ENCODE assay signal across 2 cellular contexts in genomic region chr2:25077792-25078170, GRCh38.
TF ChIP-seq lines count a peak whose summit lies in the region.

No MANE protein-coding gene starts in this region.

TF ChIP-seq in IMR-90, 13 proteins besides CTCF, POLR2A, EP300 and RAD21:
- TF ChIP-seq RCOR1 (IDR thresholded peaks at IDR 0.05; ENCODE audit: insufficient replicate concordance, low read length) (no peak), MAFK (IDR thresholded peaks at IDR 0.05; ENCODE audit: low read depth, low read length) (no peak), CEBPB (IDR thresholded peaks at IDR 0.05; ENCODE audit: low read depth, low read length) (no peak), SMC3 (IDR thresholded peaks at IDR 0.05; ENCODE audit: low read depth, low read length) (no peak), USF2 (IDR thresholded peaks at IDR 0.05; ENCODE audit: low read depth, low read length) (no peak), ELK1 (IDR thresholded peaks at IDR 0.05; ENCODE audit: borderline replicate concordance, low read depth, low read length) (no peak), RFX5 (IDR thresholded peaks at IDR 0.05; ENCODE audit: low read depth, low read length) (no peak), MXI1 (IDR thresholded peaks at IDR 0.05; ENCODE audit: borderline replicate concordance, low read depth, low read length) (no peak), BHLHE40 (IDR thresholded peaks at IDR 0.05; ENCODE audit: low read depth, low read length) (no peak), CHD1 (IDR thresholded peaks at IDR 0.05; ENCODE audit: low read depth, low read length) (no peak), FOS (IDR thresholded peaks at IDR 0.05; ENCODE audit: low read depth, low read length) (no peak), NFE2L2 (IDR thresholded peaks at IDR 0.05; ENCODE audit: low read depth, low read length) (no peak), MAZ (IDR thresholded peaks at IDR 0.05; ENCODE audit: borderline replicate concordance, low read depth, low read length) (no peak)

TF ChIP-seq in endothelial cell of umbilical vein, 7 proteins besides CTCF, POLR2A, EP300 and RAD21:
- no peak for TF ChIP-seq MYC (IDR thresholded peaks at IDR 0.05; ENCODE audit: low read depth, low read length)
- TF ChIP-seq JUN (IDR thresholded peaks at IDR 0.05; ENCODE audit: borderline replicate concordance, insufficient read depth, insufficient read length, low read depth): no peak
- no peak for TF ChIP-seq FOS (IDR thresholded peaks at IDR 0.05; ENCODE audit: borderline replicate concordance, insufficient read depth, low read length)
- no peak for TF ChIP-seq EZH2 (IDR thresholded peaks at IDR 0.05; ENCODE audit: borderline replicate concordance, low read depth, low read length, severe bottlenecking)
- no peak for TF ChIP-seq POLR2AphosphoS5 (IDR thresholded peaks at IDR 0.05; ENCODE audit: insufficient read depth, low read depth, low read length)
- no peak for TF ChIP-seq MAX (IDR thresholded peaks at IDR 0.05; ENCODE audit: insufficient read depth, insufficient read length)
- TF ChIP-seq GATA2 (IDR thresholded peaks at IDR 0.05; ENCODE audit: insufficient read depth, insufficient read length, low read depth, low read length): no peak
TF ChIP-seq in endothelial cell of umbilical vein: peak in this region for 0.
